Comparison of ENCODE assay signal across 1 cellular context in genomic region chr2:171574149-171574795, GRCh38.
TF ChIP-seq lines count a peak whose summit lies in the region.

No MANE protein-coding gene starts in this region.

TF ChIP-seq in HepG2, 621 proteins besides CTCF, POLR2A, EP300 and RAD21 (continued from another document and continues in another):
- TF ChIP-seq ELF3 (CRISPR knock-in tag; IDR thresholded peaks at IDR 0.05), result peak; percentile 73; the same call in 1 of the 2 replicates
- no peak for TF ChIP-seq RBFOX2 (IDR thresholded peaks at IDR 0.05; ENCODE audit: low read depth, low read length)
- TF ChIP-seq ZNF589 (CRISPR knock-in tag; conservative IDR thresholded peaks at IDR 0.05), result no peak
- no peak for TF ChIP-seq TFE3 (CRISPR knock-in tag; IDR thresholded peaks at IDR 0.05)
- peak; percentile 52 for TF ChIP-seq GABPB1 (CRISPR knock-in tag; IDR thresholded peaks at IDR 0.05)
- TF ChIP-seq ZNF749 (CRISPR knock-in tag; IDR thresholded peaks at IDR 0.05; ENCODE audit: borderline replicate concordance), result no peak
- no peak for TF ChIP-seq ZNF326 (CRISPR knock-in tag; IDR thresholded peaks at IDR 0.05; ENCODE audit: borderline replicate concordance)
- TF ChIP-seq ZNF574 (CRISPR knock-in tag; IDR thresholded peaks at IDR 0.05), result peak; percentile 58
- TF ChIP-seq ARHGAP35 (CRISPR knock-in tag; IDR thresholded peaks at IDR 0.05; ENCODE audit: borderline replicate concordance), result no peak
- TF ChIP-seq KLF13 (CRISPR knock-in tag; IDR thresholded peaks at IDR 0.05), result no peak
- TF ChIP-seq ZBTB25 (CRISPR knock-in tag; IDR thresholded peaks at IDR 0.05), result no peak
- peak; percentile 40; the same call in 1 of the 2 replicates for TF ChIP-seq KLF11 (CRISPR knock-in tag; IDR thresholded peaks at IDR 0.05)
- TF ChIP-seq RAD51 (IDR thresholded peaks at IDR 0.05; ENCODE audit: borderline replicate concordance), result no peak
- TF ChIP-seq SNAPC5 (CRISPR knock-in tag; IDR thresholded peaks at IDR 0.05; ENCODE audit: borderline replicate concordance), result no peak
- 0 out of 2 replicates have a peak, but pooled peaks have one; percentile 64 for TF ChIP-seq IKZF5 (CRISPR knock-in tag; IDR thresholded peaks at IDR 0.05)
- TF ChIP-seq ARID5B (CRISPR knock-in tag; IDR thresholded peaks at IDR 0.05), result peak; percentile 39; the same call in 1 of the 2 replicates
- TF ChIP-seq ZFY (CRISPR knock-in tag; IDR thresholded peaks at IDR 0.05), result peak; percentile 73
- TF ChIP-seq CCAR2 (optimal IDR thresholded peaks at IDR 0.05; ENCODE audit: low read depth, low read length), result no peak
- TF ChIP-seq GTF3A (CRISPR knock-in tag; conservative IDR thresholded peaks at IDR 0.05), result no peak
- no peak for TF ChIP-seq BATF2 (CRISPR knock-in tag; IDR thresholded peaks at IDR 0.05)
- no peak for TF ChIP-seq NFIB (CRISPR knock-in tag; IDR thresholded peaks at IDR 0.05; ENCODE audit: borderline replicate concordance)
- no peak for TF ChIP-seq MAFG (CRISPR knock-in tag; IDR thresholded peaks at IDR 0.05)
- no peak for TF ChIP-seq ZNF282 (IDR thresholded peaks at IDR 0.05; ENCODE audit: partially characterized antibody)
- TF ChIP-seq SAP130 (CRISPR knock-in tag; IDR thresholded peaks at IDR 0.05; ENCODE audit: low read depth), result peak; percentile 25; the same call in 1 of the 2 replicates
- TF ChIP-seq GFI1 (CRISPR knock-in tag; IDR thresholded peaks at IDR 0.05; ENCODE audit: borderline replicate concordance), result no peak
- no peak for TF ChIP-seq ZNF562 (CRISPR knock-in tag; IDR thresholded peaks at IDR 0.05; ENCODE audit: borderline replicate concordance)
- no peak for TF ChIP-seq ZNF292 (CRISPR knock-in tag; IDR thresholded peaks at IDR 0.05; ENCODE audit: borderline replicate concordance, low read depth)
- no peak for TF ChIP-seq ZBED4 (CRISPR knock-in tag; IDR thresholded peaks at IDR 0.05; ENCODE audit: borderline replicate concordance)
- peak; percentile 21; the same call in 1 of the 2 replicates for TF ChIP-seq ARID3A (IDR thresholded peaks at IDR 0.05; ENCODE audit: low read depth, low read length)
- no peak for TF ChIP-seq FOXK2 (IDR thresholded peaks at IDR 0.05)
- TF ChIP-seq ZNF576 (CRISPR knock-in tag; IDR thresholded peaks at IDR 0.05), result no peak
- no peak for TF ChIP-seq TCF12 (IDR thresholded peaks at IDR 0.05)
- TF ChIP-seq TCF12 (CRISPR knock-in tag; IDR thresholded peaks at IDR 0.05), result no peak
- no peak for TF ChIP-seq RFX5 (IDR thresholded peaks at IDR 0.05; ENCODE audit: low read depth, low read length)
- no peak for TF ChIP-seq ZNF724P (CRISPR knock-in tag; IDR thresholded peaks at IDR 0.05; ENCODE audit: borderline replicate concordance)
- no peak for TF ChIP-seq ZNF672 (CRISPR knock-in tag; IDR thresholded peaks at IDR 0.05)
- peak; percentile 28; the same call in 1 of the 2 replicates for TF ChIP-seq ZNF788 (CRISPR knock-in tag; IDR thresholded peaks at IDR 0.05; ENCODE audit: borderline replicate concordance)
- no peak for TF ChIP-seq ZNF747 (CRISPR knock-in tag; IDR thresholded peaks at IDR 0.05; ENCODE audit: borderline replicate concordance)
- no peak for TF ChIP-seq ZNF616 (CRISPR knock-in tag; IDR thresholded peaks at IDR 0.05; ENCODE audit: low read depth)
- TF ChIP-seq ZNF235 (CRISPR knock-in tag; IDR thresholded peaks at IDR 0.05; ENCODE audit: borderline replicate concordance), result no peak
- TF ChIP-seq YY1 (IDR thresholded peaks at IDR 0.05; ENCODE audit: insufficient read depth, insufficient replicate concordance, low read depth, low read length), result peak; percentile 72
- no peak for TF ChIP-seq RFX3 (CRISPR knock-in tag; IDR thresholded peaks at IDR 0.05)
- TF ChIP-seq RXRA (CRISPR knock-in tag; IDR thresholded peaks at IDR 0.05), result 0 out of 2 replicates have a peak, but pooled peaks have one; percentile 31
- TF ChIP-seq TGIF2 (CRISPR knock-in tag; IDR thresholded peaks at IDR 0.05), result no peak
- TF ChIP-seq TRAFD1 (CRISPR knock-in tag; IDR thresholded peaks at IDR 0.05; ENCODE audit: borderline replicate concordance), result no peak
- peak; percentile 53; the same call in 1 of the 2 replicates for TF ChIP-seq MIER2 (CRISPR knock-in tag; IDR thresholded peaks at IDR 0.05)
